Comparison of ENCODE assay signal across 20 cellular contexts in genomic region chr1:207234690-207235089, GRCh38.
"Had no signal": no experiment of that assay in that cellular context is flagged by ENCODE, and none has a peak within 500 bp of the region (broad histone marks: within the 10 kb centered on the region; RNA-seq: fewer than 3 reads in every experiment).

No MANE protein-coding gene starts in this region.

- H3K27ac ChIP-seq: RWPE1 had no signal

- DNase-seq: IMR-90, Karpas-422, KG1, MM.1S, NCI-H1092 treated with DMSO at 0.1 percent for 48 hours, NCI-H1436, NCI-H187, NCI-H2029, NCI-H2081 treated with DMSO at 0.1 percent for 48 hours, NCI-H2171, NCI-H226, NCI-H446, NCI-H510A, NCI-H524 treated with DMSO at 0.1 percent for 48 hours, NCI-H69, NCI-H774, SHP77 had no signal

- ATAC-seq: HepG2, Panc1 had no signal
